ENCODE assay signal across 27 cellular contexts in the genomic region with DNA sequence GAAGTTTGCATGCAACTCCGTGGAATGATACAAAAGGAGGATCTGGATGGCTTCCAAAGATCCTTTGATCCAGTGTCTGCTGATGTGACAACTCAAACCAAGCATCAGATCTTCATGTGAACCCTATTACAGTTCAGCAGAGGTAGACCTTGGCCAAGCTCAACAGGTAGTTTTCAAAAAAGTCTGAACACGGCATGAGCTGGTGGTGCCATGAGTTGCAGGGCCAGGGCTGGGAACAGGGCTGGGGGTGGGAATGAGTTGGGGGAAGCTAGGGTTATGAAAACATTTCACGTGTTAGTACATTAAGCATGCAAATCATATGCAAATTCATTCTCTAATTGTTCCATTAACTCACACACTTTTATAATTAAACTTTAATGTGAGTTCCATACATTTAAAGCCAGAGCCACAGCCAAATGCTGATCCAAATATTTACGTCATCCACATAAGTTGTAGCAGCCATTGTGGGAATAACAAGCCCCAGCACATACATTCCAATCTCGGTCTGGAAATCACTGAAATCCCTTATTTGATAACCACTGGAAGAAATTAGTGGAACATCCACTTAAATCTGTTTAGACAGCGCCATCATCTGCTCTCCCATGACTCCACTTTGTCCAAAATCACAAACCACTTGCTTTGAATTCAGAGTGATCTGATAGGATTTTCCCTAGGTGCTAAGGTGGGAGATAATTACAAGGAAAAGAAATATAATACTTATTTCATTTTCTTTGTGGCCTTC.
DNase-seq lines count a peak whose midpoint lies in the region; ATAC-seq and TF ChIP-seq lines count a peak whose summit lies in the region.
"Had no signal": no experiment of that assay in that cellular context is flagged by ENCODE, and none has a peak within 500 bp of the region (broad histone marks: within the 10 kb centered on the region; RNA-seq: fewer than 3 reads in every experiment).

No MANE protein-coding gene starts in this region.

- H3K4me3 ChIP-seq in HCT116 (replicated peaks in 1 of 2; ENCODE audit: low read depth in 1 of 2, low read length in 2 of 2), result no peak overlapping the region
- no peak overlapping the region for H3K4me3 ChIP-seq in astrocyte of the spinal cord (ENCODE audit: low read depth, low read length)
- no peak overlapping the region for H3K4me3 ChIP-seq in brain microvascular endothelial cell (ENCODE audit: low read depth, low read length)
- H3K4me3 ChIP-seq in tibial artery, result no peak overlapping the region
- H3K4me3 ChIP-seq: adrenal gland, BLaER1, body of pancreas had no signal

- intact Hi-C loops in HCT116 (cut with micrococcal nuclease) (no loop called here), tibial artery (cut with DNase I; ENCODE audit: low total_unique reads) (no loop called here)

- no peaks in the 10 kb centered on the region for H3K79me2 ChIP-seq in HCT116 (ENCODE audit: insufficient read depth, low read length)

- no peak for ATAC-seq in HCT116
- ATAC-seq: activated T-helper 17 cell treated with anti-CD3 and anti-CD28 coated beads, Interleukin-2, amount 50 U/mL, for 72 hours; body of pancreas; Right ventricle myocardium inferior; stimulated activated effector memory CD8-positive, alpha-beta T cell treated with anti-CD3 and anti-CD28 coated beads, Interleukin-12 subunit alpha, Interleukin-12 subunit beta, amount 100 ng/mL, for 72 hours had no signal

- CTCF ChIA-PET in HCT116 (lab: Charles Lee), result no interaction called here

- no TSS peak for BruUV-seq in HCT116 (replicated peaks; lab: Mats Ljungman, UMichigan)

- H3K9me3 ChIP-seq in HCT116 (ENCODE audit: control insufficient read depth in 1 of 2, insufficient read depth in 1 of 2, low read depth in 1 of 2, low read length in 2 of 2) (no peaks in the 10 kb centered on the region), tibial artery (no peaks in the 10 kb centered on the region)
- H3K9me3 ChIP-seq: adrenal gland, BLaER1, body of pancreas had no signal

- no peak overlapping the region for H3K27ac ChIP-seq in HCT116 (ENCODE audit: low read depth, low read length)
- H3K27ac ChIP-seq in brain microvascular endothelial cell, result no peak overlapping the region
- no peak overlapping the region for H3K27ac ChIP-seq in tibial artery
- H3K27ac ChIP-seq: adrenal gland, BLaER1, body of pancreas had no signal

- RAD21 ChIA-PET in HCT116 (lab: Charles Lee; ENCODE audit: low non-redundant PET in 1 of 2, low total read pairs in 2 of 2, uncharacterized antibody in 2 of 2, unreplicated experiment in 2 of 2), result no interaction called here

- H3K27me3 ChIP-seq in HCT116 (ENCODE audit: insufficient read depth, low read length), result peaks cover 59% of the 10 kb centered on the region
- no peaks in the 10 kb centered on the region for H3K27me3 ChIP-seq in brain microvascular endothelial cell (replicated peaks)
- no peaks in the 10 kb centered on the region for H3K27me3 ChIP-seq in tibial artery
- H3K27me3 ChIP-seq: adrenal gland, BLaER1, body of pancreas had no signal

- TF ChIP-seq CTCF in HCT116 (IDR thresholded peaks at IDR 0.05 in 2 of 3, conservative IDR thresholded peaks at IDR 0.05 in 1 of 3; ENCODE audit: borderline replicate concordance in 1 of 3, insufficient read depth in 1 of 3, low read depth in 2 of 3, low read length in 2 of 3) (no peak), astrocyte of the spinal cord (IDR thresholded peaks at IDR 0.05; ENCODE audit: low read depth, low read length) (peak; percentile 14), brain microvascular endothelial cell (IDR thresholded peaks at IDR 0.05; ENCODE audit: low read depth, low read length, missing control alignments) (no peak), tibial artery (IDR thresholded peaks at IDR 0.05) (no peak)

- in situ Hi-C loops in astrocyte of the spinal cord (cut with HindIII; ENCODE audit: low sequenced_read_pairs), result no loop called here
- in situ Hi-C loops in brain microvascular endothelial cell (cut with HindIII; ENCODE audit: low pct_ligation_motif_present, low sequenced_read_pairs), result no loop called here

- no peak for TF ChIP-seq POLR2A in HCT116 (IDR thresholded peaks at IDR 0.05; ENCODE audit: borderline replicate concordance, extremely low read depth, insufficient read depth, insufficient read length)

- 0 out of 2 replicates have a peak, but pooled peaks have one; percentile 22 for TF ChIP-seq RAD21 in HCT116 (IDR thresholded peaks at IDR 0.05; ENCODE audit: low read depth)

- H3K9ac ChIP-seq in HCT116 (ENCODE audit: low read length), result no peak overlapping the region
- H3K9ac ChIP-seq: BLaER1 had no signal

- H3K9me2 ChIP-seq in HCT116 (ENCODE audit: insufficient read depth), result no peaks in the 10 kb centered on the region

- no peak overlapping the region for H2AFZ ChIP-seq in HCT116 (ENCODE audit: low read depth, low read length, poor library complexity, severe bottlenecking)

- H3K36me3 ChIP-seq in HCT116 (ENCODE audit: control insufficient read depth in 1 of 2, insufficient read depth in 2 of 2, low read length in 2 of 2) (no peaks in the 10 kb centered on the region), brain microvascular endothelial cell (replicated peaks) (no peaks in the 10 kb centered on the region), tibial artery (no peaks in the 10 kb centered on the region)
- H3K36me3 ChIP-seq: adrenal gland, BLaER1 had no signal

- no peaks in the 10 kb centered on the region for H4K20me1 ChIP-seq in HCT116 (ENCODE audit: insufficient read depth)
- H4K20me1 ChIP-seq: BLaER1 had no signal

- no peaks in the 10 kb centered on the region for H3K4me1 ChIP-seq in HCT116 (ENCODE audit: control insufficient read depth in 1 of 2, insufficient read depth in 2 of 2, low read length in 2 of 2)
- no peaks in the 10 kb centered on the region for H3K4me1 ChIP-seq in tibial artery
- H3K4me1 ChIP-seq: adrenal gland, BLaER1, body of pancreas had no signal

- DNase-seq in AG20443 (ENCODE audit: low spot score) (peak; percentile 26), HCT116 (ENCODE audit: low read depth, low spot score) (peak; percentile 4), astrocyte of the spinal cord (ENCODE audit: low read depth, low spot score) (no peak), renal cortical epithelial cell (ENCODE audit: low read depth) (peak; percentile 1), brain microvascular endothelial cell (no peak), T1000 (lab: John Stamatoyannopoulos, UW) (no peak), tibial artery (no peak)
- DNase-seq: activated CD4-positive, alpha-beta memory T cell treated with anti-CD3 and anti-CD28 coated beads, Interleukin-2, amount 10 ng/mL, durations not matched to agents 7 days and 5 days; activated CD8-positive, alpha-beta memory T cell treated with anti-CD3 and anti-CD28 coated beads, Interleukin-2, amount 50 U/mL, for 48 hours; activated naive CD4-positive, alpha-beta T cell treated with anti-CD3 and anti-CD28 coated beads, Interleukin-2, amount 10 ng/mL, durations not matched to agents 7 days and 5 days; adrenal gland; glutamatergic neuron; H9; mammary epithelial cell; NCI-H1048; NCI-H1694; NCI-H2171; NCI-H510A; nephron progenitor cell; stimulated activated CD4-positive, alpha-beta T cell treated with anti-CD3 and anti-CD28 coated beads, Interleukin-15, amount 100 ng/mL, for 24 hours; substantia nigra; T-helper 2 cell had no signal

- no peak overlapping the region for H3K4me2 ChIP-seq in HCT116 (ENCODE audit: low read length)
- H3K4me2 ChIP-seq: BLaER1 had no signal

- POLR2A ChIA-PET in HCT116 (lab: Charles Lee), result no interaction called here

TF ChIP-seq in HCT116, 20 proteins besides CTCF, POLR2A, EP300 and RAD21:
- TF ChIP-seq, protein P1, sequence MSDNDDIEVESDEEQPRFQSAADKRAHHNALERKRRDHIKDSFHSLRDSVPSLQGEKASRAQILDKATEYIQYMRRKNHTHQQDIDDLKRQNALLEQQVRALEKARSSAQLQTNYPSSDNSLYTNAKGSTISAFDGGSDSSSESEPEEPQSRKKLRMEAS (IDR thresholded peaks at IDR 0.05), result no peak
- TF ChIP-seq FOSL1 (IDR thresholded peaks at IDR 0.05; ENCODE audit: low read depth) (no peak), SRF (IDR thresholded peaks at IDR 0.05; ENCODE audit: low read depth) (no peak), ZNF274 (IDR thresholded peaks at IDR 0.05; ENCODE audit: low read depth, low read length) (no peak), POLR2AphosphoS5 (IDR thresholded peaks at IDR 0.05; ENCODE audit: low read depth, low read length) (no peak), YY1 (IDR thresholded peaks at IDR 0.05; ENCODE audit: extremely low read depth, insufficient replicate concordance, low read depth, low read length) (no peak), TCF7L2 (IDR thresholded peaks at IDR 0.05; ENCODE audit: borderline replicate concordance, extremely low read depth, insufficient read depth, insufficient read length) (no peak), CBX3 (IDR thresholded peaks at IDR 0.05; ENCODE audit: low read depth) (no peak)
- TF ChIP-seq, protein P2, sequence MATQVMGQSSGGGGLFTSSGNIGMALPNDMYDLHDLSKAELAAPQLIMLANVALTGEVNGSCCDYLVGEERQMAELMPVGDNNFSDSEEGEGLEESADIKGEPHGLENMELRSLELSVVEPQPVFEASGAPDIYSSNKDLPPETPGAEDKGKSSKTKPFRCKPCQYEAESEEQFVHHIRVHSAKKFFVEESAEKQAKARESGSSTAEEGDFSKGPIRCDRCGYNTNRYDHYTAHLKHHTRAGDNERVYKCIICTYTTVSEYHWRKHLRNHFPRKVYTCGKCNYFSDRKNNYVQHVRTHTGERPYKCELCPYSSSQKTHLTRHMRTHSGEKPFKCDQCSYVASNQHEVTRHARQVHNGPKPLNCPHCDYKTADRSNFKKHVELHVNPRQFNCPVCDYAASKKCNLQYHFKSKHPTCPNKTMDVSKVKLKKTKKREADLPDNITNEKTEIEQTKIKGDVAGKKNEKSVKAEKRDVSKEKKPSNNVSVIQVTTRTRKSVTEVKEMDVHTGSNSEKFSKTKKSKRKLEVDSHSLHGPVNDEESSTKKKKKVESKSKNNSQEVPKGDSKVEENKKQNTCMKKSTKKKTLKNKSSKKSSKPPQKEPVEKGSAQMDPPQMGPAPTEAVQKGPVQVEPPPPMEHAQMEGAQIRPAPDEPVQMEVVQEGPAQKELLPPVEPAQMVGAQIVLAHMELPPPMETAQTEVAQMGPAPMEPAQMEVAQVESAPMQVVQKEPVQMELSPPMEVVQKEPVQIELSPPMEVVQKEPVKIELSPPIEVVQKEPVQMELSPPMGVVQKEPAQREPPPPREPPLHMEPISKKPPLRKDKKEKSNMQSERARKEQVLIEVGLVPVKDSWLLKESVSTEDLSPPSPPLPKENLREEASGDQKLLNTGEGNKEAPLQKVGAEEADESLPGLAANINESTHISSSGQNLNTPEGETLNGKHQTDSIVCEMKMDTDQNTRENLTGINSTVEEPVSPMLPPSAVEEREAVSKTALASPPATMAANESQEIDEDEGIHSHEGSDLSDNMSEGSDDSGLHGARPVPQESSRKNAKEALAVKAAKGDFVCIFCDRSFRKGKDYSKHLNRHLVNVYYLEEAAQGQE (IDR thresholded peaks at IDR 0.05; ENCODE audit: low read depth), result no peak

Comparison
In these comparisons a context has a peak if more than half of its experiments do, and no peak if none do; other contexts are left out.
1. DNase-seq: peak in AG20443 (single experiment), HCT116 (single experiment) and renal cortical epithelial cell (single experiment); none in astrocyte of the spinal cord (single experiment), brain microvascular endothelial cell (single experiment), T1000 (single experiment) and tibial artery (0 of 2).